Comparison of ENCODE assay signal across 13 cellular contexts in genomic region chr2:96549967-96550786, GRCh38. TPM values are rescaled to one million over a fixed set of nuclear protein-coding genes. Genes with fewer than 3 reads are reported as not detected.
A peak's percentile ranks its signal among the peaks of the same experiment; 100 is the strongest.
DNase-seq lines count a peak whose midpoint lies in the region; ATAC-seq and TF ChIP-seq lines count a peak whose summit lies in the region.
"Had no signal": no experiment of that assay in that cellular context is flagged by ENCODE, and none has a peak within 500 bp of the region (broad histone marks: within the 10 kb centered on the region; RNA-seq: fewer than 3 reads in every experiment).

No MANE protein-coding gene starts in this region.

- H3K4me3 ChIP-seq in body of pancreas, result no peak overlapping the region
- H3K4me3 ChIP-seq: SJSA1 had no signal

- no peak overlapping the region for H3K27ac Mint-ChIP-seq in HFFc6
- H3K27ac Mint-ChIP-seq: activated T-helper 2 cell treated with anti-CD3 and anti-CD28 coated beads, Interferon-gamma antibody, Interleukin-2, Interleukin-4, amounts not matched to agents 10 μg/mL and 5 μg/mL and 100 μg/mL, durations not matched to agents 14 hours and 24 hours and 36 hours had no signal

- H3K4me1 Mint-ChIP-seq in HFFc6 (ENCODE audit: low read depth), result peaks cover 8% of the 10 kb centered on the region; the same call in 1 of the 2 replicates

- H3K4me1 ChIP-seq in body of pancreas, result peaks cover 19% of the 10 kb centered on the region

- no peak for TF ChIP-seq POLR2A in body of pancreas (IDR thresholded peaks at IDR 0.05)

- TF ChIP-seq CTCF in 22Rv1 (IDR thresholded peaks at IDR 0.05) (peak; percentile 99), HFFc6 (IDR thresholded peaks at IDR 0.05) (peak; percentile 81), body of pancreas (IDR thresholded peaks at IDR 0.05) (peak; percentile 67 to 98 (median 84))

- DNase-seq in HFFc6, result no peak
- DNase-seq in body of pancreas, result peak; percentile 85 to 94 (median 88)
- DNase-seq in left lobe of liver (ENCODE audit: low spot score), result peak; percentile 98
- no peak for DNase-seq in activated naive CD4-positive, alpha-beta T cell (lab: John Stamatoyannopoulos, UW)
- DNase-seq in activated CD4-positive, alpha-beta T cell treated with anti-CD3 and anti-CD28 coated beads for 4 hours, result no peak
- no peak for DNase-seq in DMS 273 (lab: John Stamatoyannopoulos, UW; ENCODE audit: unreplicated experiment)
- DNase-seq: CD4-positive, CD25-positive, alpha-beta regulatory T cell had no signal

- intact Hi-C loops in body of pancreas (cut with DNase I), result loop anchor here (5.0 kb wide), 1 partner anchor 252 kb away; no protein-coding TSS in a partner anchor

- peaks cover 4% of the 10 kb centered on the region for H3K27me3 Mint-ChIP-seq in HFFc6 (ENCODE audit: insufficient read depth)
- H3K27me3 Mint-ChIP-seq: CD4-positive, CD25-positive, alpha-beta regulatory T cell had no signal

- H3K27ac ChIP-seq in 22Rv1, result peak overlapping the region; percentile 12; the same call in 1 of the 2 replicates
- H3K27ac ChIP-seq in body of pancreas, result peak overlapping the region in 1 of 4 donors; percentile 7
- H3K27ac ChIP-seq: SJSA1 had no signal

- peaks cover 0 to 3% of the 10 kb centered on the region in 2 donors for H3K36me3 ChIP-seq in body of pancreas (replicated peaks in 1 of 2; ENCODE audit: insufficient read depth in 1 of 2, low read depth in 2 of 2)

- no peaks in the 10 kb centered on the region for H3K9me3 Mint-ChIP-seq in HFFc6
- H3K9me3 Mint-ChIP-seq: activated T-helper 2 cell treated with anti-CD3 and anti-CD28 coated beads, Interferon-gamma antibody, Interleukin-2, Interleukin-4, amounts not matched to agents 10 μg/mL and 5 μg/mL and 100 μg/mL, durations not matched to agents 14 hours and 24 hours and 36 hours; CD4-positive, CD25-positive, alpha-beta regulatory T cell had no signal

- H3K27me3 ChIP-seq in body of pancreas, result no peaks in the 10 kb centered on the region
- H3K27me3 ChIP-seq: SJSA1 had no signal

- no peak overlapping the region for H3K4me3 Mint-ChIP-seq in HFFc6

- H3K9me3 ChIP-seq in body of pancreas, result no peaks in the 10 kb centered on the region
- H3K9me3 ChIP-seq: SJSA1 had no signal

- 40 to 75% methylated on average over 16 to 49 of the region's 61 CpGs for WGBS in body of pancreas, 2 donors

- peaks cover 9% of the 10 kb centered on the region; the same call in 1 of the 2 replicates for H3K36me3 Mint-ChIP-seq in HFFc6 (ENCODE audit: low read depth)

- peak; percentile 88 for ATAC-seq in body of pancreas
- peak; percentile 84 for ATAC-seq in left lobe of liver
- no peak for ATAC-seq in GM19035 (IDR thresholded peaks at IDR 0.05; ENCODE audit: unreplicated experiment)

RNA-seq across cellular contexts. Expression of gene ARID5A, which starts 13.6 kb away (rescaled TPM):
- 10 to 100 TPM in 3 of 6 experiments, 1 to 10 TPM in 3; 9.6 to 13.6 (median 10.0) TPM for total RNA-seq in HFFc6 (2021; fragmentation: NEBNext Ultra II Directional; extraction: Animal tissue kit (Norgen Biotek cat#: 25700))
- total RNA-seq in body of pancreas, result 1 to 10 TPM; 8.9 to 9.6 TPM
- total RNA-seq in left lobe of liver, result 18.9 TPM

RNA-seq across cellular contexts. Expression of gene NEURL3, which starts 45.0 kb away (rescaled TPM):
- total RNA-seq in HFFc6 (2021; fragmentation: NEBNext Ultra II Directional; extraction: Animal tissue kit (Norgen Biotek cat#: 25700)), result not detected
- total RNA-seq in body of pancreas, result 10 to 100 TPM; 40.7 to 71.2 TPM
- 0.43 TPM for total RNA-seq in left lobe of liver
- total RNA-seq: CD4-positive, CD25-positive, alpha-beta regulatory T cell; HT1080; pulmonary artery endothelial cell; SJSA1 had no signal

Comparison
In these comparisons a context has a peak if more than half of its experiments do, and no peak if none do; other contexts are left out.
1. DNase-seq: peak in body of pancreas (4 of 4) and left lobe of liver (single experiment); none in HFFc6 (single experiment), activated naive CD4-positive, alpha-beta T cell (0 of 4), activated CD4-positive, alpha-beta T cell treated with anti-CD3 and anti-CD28 coated beads for 4 hours (0 of 2) and DMS 273 (single experiment).
2. RNA of gene NEURL3, which starts 45.0 kb away (total RNA-seq): 40.7 to 71.2 TPM in body of pancreas; 0.43 TPM in left lobe of liver (single experiment) and not detected in HFFc6; every median in the first group is over 10 times any median in the second.
3. Peak in every context shown above with its lines, with median percentiles within 50 percentile points of each other: CTCF ChIP-seq.